ENCODE assay signal across 29 cellular contexts in the genomic region with DNA sequence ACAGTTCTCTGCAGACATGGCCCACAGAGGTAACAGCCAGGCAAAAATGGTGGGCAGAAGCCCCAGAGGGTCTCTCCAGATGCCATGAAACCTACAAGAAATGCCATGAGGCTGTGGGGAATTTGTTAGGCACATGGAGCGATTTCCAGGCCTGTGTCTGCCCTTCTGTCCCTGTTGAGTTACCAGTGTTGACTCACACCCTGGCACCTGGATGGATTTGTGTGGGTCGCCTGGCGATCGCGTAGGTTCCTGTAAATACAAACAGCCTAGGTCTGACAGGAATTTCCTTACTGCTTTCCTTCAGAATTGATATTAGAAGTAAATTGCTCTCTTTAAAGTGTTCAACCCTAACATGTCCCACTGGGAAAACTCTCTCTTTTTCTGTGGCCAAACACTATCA.
A peak's percentile ranks its signal among the peaks of the same experiment; 100 is the strongest.
DNase-seq lines count a peak whose midpoint lies in the region; ATAC-seq, FAIRE-seq and TF ChIP-seq lines count a peak whose summit lies in the region.
"Had no signal": no experiment of that assay in that cellular context is flagged by ENCODE, and none has a peak within 500 bp of the region (broad histone marks: within the 10 kb centered on the region; RNA-seq: fewer than 3 reads in every experiment).

No MANE protein-coding gene starts in this region.

- H3K4me3 ChIP-seq in PC-3 (ENCODE audit: low read length): no peak overlapping the region
- H3K4me3 ChIP-seq in bronchial epithelial cell (ENCODE audit: low read depth, low read length): no peak overlapping the region
- no peak overlapping the region for H3K4me3 ChIP-seq in gastrocnemius medialis
- H3K4me3 ChIP-seq: neural progenitor cell, skin epidermis, tibial nerve had no signal

- intact Hi-C loops in PC-3 (cut with micrococcal nuclease) (no loop called here), gastrocnemius medialis (cut with DNase I; ENCODE audit: low total_unique reads) (no loop called here)

- no peaks in the 10 kb centered on the region for H3K79me2 ChIP-seq in PC-3 (ENCODE audit: low read length)

- H3K9me3 ChIP-seq in PC-3 (ENCODE audit: low read length) (no peaks in the 10 kb centered on the region), gastrocnemius medialis (no peaks in the 10 kb centered on the region)
- H3K9me3 ChIP-seq: BE2C, SK-N-SH, tibial nerve had no signal

- H3K4me2 ChIP-seq in PC-3 (ENCODE audit: low read length): peak overlapping the region; percentile 23
- H3K4me2 ChIP-seq: neural progenitor cell, SK-N-SH had no signal

- TF ChIP-seq POLR2A in gastrocnemius medialis (IDR thresholded peaks at IDR 0.05): no peak

- H3K4me1 ChIP-seq in PC-3 (ENCODE audit: insufficient read depth, low read length) (peaks cover 44% of the 10 kb centered on the region), gastrocnemius medialis (peaks cover 15 to 23% of the 10 kb centered on the region in 2 donors)
- H3K4me1 ChIP-seq: BE2C, neural progenitor cell had no signal

- no peaks in the 10 kb centered on the region for H4K20me1 ChIP-seq in PC-3 (ENCODE audit: low read length)

- no peaks in the 10 kb centered on the region for H3K36me3 ChIP-seq in PC-3 (ENCODE audit: low read depth, low read length)
- H3K36me3 ChIP-seq in bronchial epithelial cell (ENCODE audit: control insufficient read depth, insufficient read depth, low read length): no peaks in the 10 kb centered on the region
- no peaks in the 10 kb centered on the region for H3K36me3 ChIP-seq in gastrocnemius medialis
- H3K36me3 ChIP-seq: BE2C, neural progenitor cell, tibial nerve had no signal

- no peaks in the 10 kb centered on the region for H3K27me3 Mint-ChIP-seq in mesothelial cell of epicardium (ENCODE audit: low read depth)
- no peaks in the 10 kb centered on the region for H3K27me3 Mint-ChIP-seq in activated CD8-positive, alpha-beta T cell treated with anti-CD3 and anti-CD28 coated beads, Interleukin-2, amount 10 ng/mL, durations not matched to agents 7 days and 5 days (ENCODE audit: low read depth)
- H3K27me3 Mint-ChIP-seq: progenitor cell of endocrine pancreas; stimulated activated naive CD8-positive, alpha-beta T cell treated with anti-CD3 and anti-CD28 coated beads, Interleukin-15, Interleukin-2, amounts not matched to agents 100 ng/mL and 50 ng/mL, for 24 hours had no signal

- DNase-seq in PC-3 (peak; percentile 65), bronchial epithelial cell (ENCODE audit: low read depth) (peak; percentile 71), mesothelial cell of epicardium (ENCODE audit: low spot score in 2 of 2, unreplicated experiment in 2 of 2) (no peak), gastrocnemius medialis (no peak), NK-92 (lab: John Stamatoyannopoulos, UW; ENCODE audit: unreplicated experiment) (no peak), NCI-H2171 (lab: John Stamatoyannopoulos, UW) (no peak)
- no peak for DNase-seq in activated CD8-positive, alpha-beta T cell treated with anti-CD3 and anti-CD28 coated beads, Interleukin-2, amount 10 ng/mL, durations not matched to agents 7 days and 5 days
- DNase-seq in activated effector memory CD4-positive, alpha-beta T cell treated with Interleukin-2 at 50 U/mL for 16 hours: no peak
- DNase-seq: ACHN; activated CD8-positive, alpha-beta memory T cell treated with anti-CD3 and anti-CD28 coated beads for 24 hours; activated gamma-delta T cell; BE2C; GDM1; head of caudate nucleus; kidney glomerular epithelial cell; mammary epithelial cell; NCI-H2081; NCI-H345; NCI-H774; SK-N-SH had no signal

- no peaks in the 10 kb centered on the region for H3K9me3 Mint-ChIP-seq in mesothelial cell of epicardium
- no peaks in the 10 kb centered on the region for H3K9me3 Mint-ChIP-seq in activated CD8-positive, alpha-beta T cell treated with anti-CD3 and anti-CD28 coated beads, Interleukin-2, amount 10 ng/mL, durations not matched to agents 7 days and 5 days (ENCODE audit: insufficient read depth)
- H3K9me3 Mint-ChIP-seq: neural progenitor cell; stimulated activated naive CD8-positive, alpha-beta T cell treated with anti-CD3 and anti-CD28 coated beads, Interleukin-15, Interleukin-2, amounts not matched to agents 100 ng/mL and 50 ng/mL, for 24 hours; T-helper 1 cell treated with Interleukin-12 subunit alpha and Interleukin-12 subunit beta and Interleukin-4 antibody, amounts not matched to agents 30 μg/mL and 1 μg/mL, for 36 hours had no signal

- H3K27me3 ChIP-seq in PC-3 (ENCODE audit: low read length): no peaks in the 10 kb centered on the region
- no peaks in the 10 kb centered on the region for H3K27me3 ChIP-seq in bronchial epithelial cell (ENCODE audit: control insufficient read depth, insufficient read depth, low read length)
- H3K27me3 ChIP-seq in gastrocnemius medialis: no peaks in the 10 kb centered on the region
- H3K27me3 ChIP-seq: BE2C, neural progenitor cell, tibial nerve had no signal

- no peaks in the 10 kb centered on the region for H3K9me2 ChIP-seq in PC-3 (replicated peaks; ENCODE audit: low read length)
- H3K9me2 ChIP-seq: SK-N-SH had no signal

- no peak for FAIRE-seq in bronchial epithelial cell (lab: Jason Lieb, UNC)
- FAIRE-seq: H54, TTC549 had no signal

- H2AFZ ChIP-seq in PC-3 (ENCODE audit: low read length): 0 out of 2 replicates have a peak overlapping the region, but pooled peaks have one; percentile 24
- H2AFZ ChIP-seq: neural progenitor cell had no signal

- ATAC-seq in PC-3: peak; percentile 13; the same call in 1 of the 2 replicates
- peak in 1 of 2 donors; percentile 20 for ATAC-seq in gastrocnemius medialis
- no peak for ATAC-seq in activated CD8-positive, alpha-beta T cell treated with anti-CD3 and anti-CD28 coated beads, Interleukin-2, amount 10 ng/mL, durations not matched to agents 7 days and 5 days
- ATAC-seq: activated CD4-positive, CD25-positive, alpha-beta regulatory T cell treated with anti-CD3 and anti-CD28 coated beads, Interleukin-2, amount 50 U/mL, for 24 hours had no signal

- H3K27ac ChIP-seq in PC-3 (ENCODE audit: low read length) (peak overlapping the region; percentile 38), gastrocnemius medialis (peak overlapping the region in 3 of 4 donors; percentile 72 to 79 (median 78))
- H3K27ac ChIP-seq: neural progenitor cell had no signal

- in situ Hi-C loops in gastrocnemius medialis (cut with MboI; ENCODE audit: low sequenced_read_pairs in 4 of 4): loop anchor here in 3 of 4 donors (5.0 to 10.0 kb wide), 4 partner anchors 107 to 307 kb away; no protein-coding TSS in a partner anchor

- peak overlapping the region; percentile 66 for H3K27ac Mint-ChIP-seq in mesothelial cell of epicardium
- H3K27ac Mint-ChIP-seq in activated CD8-positive, alpha-beta T cell treated with anti-CD3 and anti-CD28 coated beads, Interleukin-2, amount 10 ng/mL, durations not matched to agents 7 days and 5 days: no peak overlapping the region
- H3K27ac Mint-ChIP-seq: neural progenitor cell; progenitor cell of endocrine pancreas; stimulated activated naive CD8-positive, alpha-beta T cell treated with anti-CD3 and anti-CD28 coated beads, Interleukin-15, Interleukin-2, amounts not matched to agents 100 ng/mL and 50 ng/mL, for 24 hours; T-helper 1 cell treated with Interleukin-12 subunit alpha and Interleukin-12 subunit beta and Interleukin-4 antibody, amounts not matched to agents 30 μg/mL and 1 μg/mL, for 36 hours had no signal

- peak overlapping the region; percentile 32 for H3K9ac ChIP-seq in PC-3 (ENCODE audit: low read length)
- H3K9ac ChIP-seq: neural progenitor cell, SK-N-SH had no signal

- no peaks in the 10 kb centered on the region for H3K36me3 Mint-ChIP-seq in mesothelial cell of epicardium
- no peaks in the 10 kb centered on the region for H3K36me3 Mint-ChIP-seq in activated CD8-positive, alpha-beta T cell treated with anti-CD3 and anti-CD28 coated beads, Interleukin-2, amount 10 ng/mL, durations not matched to agents 7 days and 5 days (ENCODE audit: low read depth)
- H3K36me3 Mint-ChIP-seq: neural progenitor cell had no signal

- no TSS peak for BruUV-seq in PC-3 (replicated peaks; lab: Mats Ljungman, UMichigan)

- CTCF ChIA-PET in PC-3 (lab: Charles Lee): no interaction called here
- CTCF ChIA-PET in activated CD8-positive, alpha-beta T cell treated with anti-CD3 and anti-CD28 coated beads, Interleukin-2, amount 10 ng/mL, durations not matched to agents 7 days and 5 days (lab: Charles Lee): no interaction called here

- no peak for TF ChIP-seq CTCF in PC-3 (conservative IDR thresholded peaks at IDR 0.05; ENCODE audit: low read depth, low read length)
- TF ChIP-seq CTCF in bronchial epithelial cell (IDR thresholded peaks at IDR 0.05; ENCODE audit: insufficient read depth, low read length, severe bottlenecking): no peak
- TF ChIP-seq CTCF in mesothelial cell of epicardium (IDR thresholded peaks at IDR 0.05; ENCODE audit: unreplicated experiment): no peak
- TF ChIP-seq CTCF in gastrocnemius medialis (IDR thresholded peaks at IDR 0.05 in 4 of 5, conservative IDR thresholded peaks at IDR 0.05 in 1 of 5): no peak

- H3F3A ChIP-seq in PC-3 (ENCODE audit: low read length, unreplicated experiment): peaks cover 7% of the 10 kb centered on the region

- H3K4me3 Mint-ChIP-seq in mesothelial cell of epicardium: no peak overlapping the region
- no peak overlapping the region for H3K4me3 Mint-ChIP-seq in activated CD8-positive, alpha-beta T cell treated with anti-CD3 and anti-CD28 coated beads, Interleukin-2, amount 10 ng/mL, durations not matched to agents 7 days and 5 days
- H3K4me3 Mint-ChIP-seq: neural progenitor cell; stimulated activated naive CD8-positive, alpha-beta T cell treated with anti-CD3 and anti-CD28 coated beads, Interleukin-15, Interleukin-2, amounts not matched to agents 100 ng/mL and 50 ng/mL, for 24 hours; T-helper 1 cell treated with Interleukin-12 subunit alpha and Interleukin-12 subunit beta and Interleukin-4 antibody, amounts not matched to agents 30 μg/mL and 1 μg/mL, for 36 hours had no signal

- POLR2A ChIA-PET in PC-3 (lab: Charles Lee; ENCODE audit: unreplicated experiment): no interaction called here
- POLR2A ChIA-PET in activated CD8-positive, alpha-beta T cell treated with anti-CD3 and anti-CD28 coated beads, Interleukin-2, amount 10 ng/mL, durations not matched to agents 7 days and 5 days (lab: Charles Lee): no interaction called here

- peaks cover 25% of the 10 kb centered on the region for H3K4me1 Mint-ChIP-seq in mesothelial cell of epicardium
- H3K4me1 Mint-ChIP-seq in activated CD8-positive, alpha-beta T cell treated with anti-CD3 and anti-CD28 coated beads, Interleukin-2, amount 10 ng/mL, durations not matched to agents 7 days and 5 days (ENCODE audit: low read depth): no peaks in the 10 kb centered on the region

Comparison
In these comparisons a context has a peak if more than half of its experiments do, and no peak if none do; other contexts are left out.
1. DNase-seq: peak in PC-3 (single experiment) and bronchial epithelial cell (single experiment); none in mesothelial cell of epicardium (0 of 2), gastrocnemius medialis (0 of 2), activated CD8-positive, alpha-beta T cell treated with anti-CD3 and anti-CD28 coated beads, Interleukin-2, amount 10 ng/mL, durations not matched to agents 7 days and 5 days (single experiment), NK-92 (single experiment), NCI-H2171 (single experiment) and activated effector memory CD4-positive, alpha-beta T cell treated with Interleukin-2 at 50 U/mL for 16 hours (single experiment).